ENCODE assay signal across 8 cellular contexts in the genomic region with DNA sequence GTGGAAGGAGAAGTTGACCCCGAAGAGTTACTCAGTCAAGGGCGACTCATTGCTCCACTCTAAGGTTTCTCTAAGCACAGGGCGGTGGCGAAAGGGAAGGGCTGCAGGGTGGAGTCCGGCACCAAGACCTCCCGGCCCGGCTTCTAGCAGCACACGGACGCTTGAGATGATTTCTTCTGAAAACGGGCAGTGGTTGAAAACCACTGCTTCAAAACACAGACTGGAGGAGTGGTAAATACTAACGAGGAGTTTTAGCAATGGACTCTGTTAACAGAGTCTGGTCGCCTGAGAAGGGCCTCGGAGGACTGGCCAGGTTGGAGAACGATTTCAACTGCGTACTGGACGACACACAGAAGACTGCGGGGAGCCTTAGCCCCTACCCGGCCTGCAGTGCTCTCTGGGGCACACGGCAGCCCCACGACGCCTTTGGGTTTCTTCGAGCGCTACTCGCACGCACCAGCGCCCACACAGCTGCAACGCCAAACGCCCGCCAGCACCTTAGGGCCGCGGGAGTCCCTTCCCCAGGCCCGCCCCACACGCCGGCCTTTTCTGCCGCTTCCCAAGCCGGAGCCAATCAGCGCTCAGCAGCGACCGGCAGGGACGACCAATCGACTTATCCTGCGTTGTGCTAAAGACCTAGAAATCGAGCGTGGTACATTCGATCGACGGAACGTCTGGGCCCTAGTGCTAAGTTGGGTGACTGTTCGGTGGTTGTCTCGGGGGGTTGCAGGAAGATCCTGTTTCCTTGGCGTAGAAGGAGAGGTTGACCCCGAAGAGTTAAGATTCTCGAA. TPM values are rescaled to one million over a fixed set of nuclear protein-coding genes. Genes with fewer than 3 reads are reported as not detected.
DNase-seq lines count a peak whose midpoint lies in the region; ATAC-seq and TF ChIP-seq lines count a peak whose summit lies in the region.

No MANE protein-coding gene starts in this region.

- peak overlapping the region; percentile 59 to 77 (median 69) for H3K4me3 ChIP-seq in breast epithelium
- H3K4me3 ChIP-seq in skin epidermis = peak overlapping the region; percentile 40 to 81 (median 52)

- no peaks in the 10 kb centered on the region for H3K36me3 ChIP-seq in breast epithelium

- TF ChIP-seq CTCF in GM13977 (IDR thresholded peaks at IDR 0.05; ENCODE audit: extremely low read depth, insufficient read depth, missing control alignments) (no peak), VCaP (conservative IDR thresholded peaks at IDR 0.05) (no peak), breast epithelium (IDR thresholded peaks at IDR 0.05) (no peak)

- peak; percentile 75 for ATAC-seq in HG02840 (IDR thresholded peaks at IDR 0.05; ENCODE audit: low FRiP score, unreplicated experiment)

- intact Hi-C loops in breast epithelium (cut with DNase I; ENCODE audit: low total_unique reads) = no loop called here

- no peaks in the 10 kb centered on the region for H3K9me3 ChIP-seq in breast epithelium

- TF ChIP-seq POLR2A in breast epithelium (IDR thresholded peaks at IDR 0.05) = no peak

- H3K4me1 ChIP-seq in breast epithelium = peaks cover 0 to 9% of the 10 kb centered on the region in 2 donors

- DNase-seq in GM13977 (ENCODE audit: low spot score) (peak; percentile 97), NCI-H2081 (lab: John Stamatoyannopoulos, UW) (peak; percentile 95 to 98), breast epithelium (ENCODE audit: low spot score in 2 of 2) (peak; percentile 68 to 82), iPS-NIHi11 (ENCODE audit: low spot score) (peak; percentile 99), AML-193 (lab: John Stamatoyannopoulos, UW) (no peak)

- in situ Hi-C loops in GM13977 (cut with MboI; ENCODE audit: low pct_unique_long_range_greater_than_20kb, low sequenced_read_pairs, unreplicated experiment) = loop anchor here (25.0 kb wide), 2 partner anchors 277 to 502 kb away; partner anchors contain the start of gene CHCT1

- peaks cover 11 to 27% of the 10 kb centered on the region in 2 donors for H3K27me3 ChIP-seq in breast epithelium

- H3K27ac ChIP-seq in VCaP (peak overlapping the region; percentile 60), breast epithelium (peak overlapping the region in 1 of 2 donors; percentile 62), skin epidermis (peak overlapping the region in 19 of 21 experiments; percentile 14 to 82 (median 54))

RNA-seq across cellular contexts. Expression of gene CA4, which starts 14.4 kb away (rescaled TPM):
- total RNA-seq in breast epithelium = 10 to 100 TPM in 2 of 3 donors, 1 to 10 TPM in 1; 4.7 to 46.5 (median 12.3) TPM

RNA-seq across cellular contexts. Expression of gene HEATR6, which starts 56.6 kb away (rescaled TPM):
- 10 to 100 TPM in 2 of 3 donors, 1 to 10 TPM in 1; 9.1 to 16.4 (median 16.1) TPM for total RNA-seq in breast epithelium

Comparison
In these comparisons a context has a peak if more than half of its experiments do, and no peak if none do; other contexts are left out.
1. DNase-seq: peak in GM13977 (single experiment), NCI-H2081 (2 of 2), breast epithelium (2 of 2) and iPS-NIHi11 (single experiment); none in AML-193 (0 of 2).